ENCODE assay signal across 21 cellular contexts in the genomic region with DNA sequence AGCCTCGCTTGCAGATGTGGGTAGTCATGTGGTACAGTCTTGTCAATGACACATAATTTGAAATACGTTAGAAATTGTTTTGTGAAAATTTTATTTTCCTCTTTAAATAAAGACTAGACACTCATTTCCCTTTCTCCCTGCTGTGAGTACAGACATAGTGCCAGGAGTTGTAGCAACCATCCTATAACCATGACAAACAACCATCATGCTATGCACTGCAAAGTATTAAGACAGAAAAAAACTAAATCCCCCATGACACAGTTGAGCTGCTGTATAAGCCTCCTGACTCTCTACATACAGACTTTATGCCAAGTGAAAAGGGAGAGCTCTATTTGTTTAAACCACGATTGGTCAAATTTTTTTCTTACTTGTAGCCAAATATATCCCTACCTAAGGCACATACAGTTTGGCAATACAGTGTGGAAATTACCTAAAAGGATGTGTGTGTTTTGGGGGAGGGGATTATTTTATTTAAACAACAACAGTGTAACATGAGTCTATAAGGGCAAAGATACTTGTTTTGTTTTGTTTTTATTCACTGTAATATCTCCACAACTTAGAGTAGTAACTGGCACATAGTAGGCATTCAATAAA. TPM values are rescaled to one million over a fixed set of nuclear protein-coding genes. Genes with fewer than 3 reads are reported as not detected.
DNase-seq lines count a peak whose midpoint lies in the region; ATAC-seq, FAIRE-seq and TF ChIP-seq lines count a peak whose summit lies in the region.
"Had no signal": no experiment of that assay in that cellular context is flagged by ENCODE, and none has a peak within 500 bp of the region (broad histone marks: within the 10 kb centered on the region; RNA-seq: fewer than 3 reads in every experiment).

No MANE protein-coding gene starts in this region.

- no peaks in the 10 kb centered on the region for H3K4me1 ChIP-seq in liver (ENCODE audit: control insufficient read depth in 4 of 4, insufficient read depth in 4 of 4, low read length in 3 of 4)
- H3K4me1 ChIP-seq in right cardiac atrium (ENCODE audit: control insufficient read depth, insufficient read depth, low read length), result peaks cover 2% of the 10 kb centered on the region

- intact Hi-C loops in right cardiac atrium (cut with DNase I), result loop anchor here in 2 of 4 donors (10.0 kb wide), 1 partner anchor 478 kb away; the partner anchor contains the start of gene PHLDA1 (in 2 of the 2)
- intact Hi-C loops in lower leg skin (cut with DNase I; ENCODE audit: low total_unique reads), result loop anchor here (10.0 kb wide), 1 partner anchor 478 kb away; the partner anchor contains the start of gene PHLDA1

- H3K9me3 ChIP-seq in liver (ENCODE audit: control insufficient read depth in 4 of 4, low read length in 3 of 4) (no peaks in the 10 kb centered on the region), right cardiac atrium (ENCODE audit: control insufficient read depth, low read length) (no peaks in the 10 kb centered on the region)
- H3K9me3 ChIP-seq: mucosa of descending colon, tibial artery had no signal

- no peaks in the 10 kb centered on the region for H3K36me3 ChIP-seq in liver (ENCODE audit: control insufficient read depth in 4 of 4, insufficient read depth in 3 of 4, low read depth in 1 of 4, low read length in 3 of 4)
- H3K36me3 ChIP-seq: tibial artery had no signal

- DNase-seq in AG09309 (ENCODE audit: low read depth) (peak; percentile 1), H54 (ENCODE audit: insufficient read length, low spot score) (no peak), amniotic epithelial cell (ENCODE audit: low read depth) (peak; percentile 21), right cardiac atrium (no peak), DMS 273 (lab: John Stamatoyannopoulos, UW; ENCODE audit: unreplicated experiment) (no peak), lower leg skin (ENCODE audit: low spot score in 2 of 2) (no peak)
- DNase-seq: activated gamma-delta T cell; amniotic stem cell; central memory CD4-positive, alpha-beta T cell; EL; erythroblast; HCEC 1CT; left colon; mucosa of descending colon; NCI-H1436 treated with DMSO at 0.1 percent for 48 hours; NK-92 treated with Interleukin-12 subunit alpha and Interleukin-12 subunit beta, amount 100 ng/mL, for 24 hours; stimulated activated naive CD4-positive, alpha-beta T cell treated with Interleukin-2 at 50 U/mL for 16 hours; tibial artery had no signal

- TF ChIP-seq POLR2A in H54 (IDR thresholded peaks at IDR 0.05; ENCODE audit: low read depth, low read length) (no peak), lower leg skin (IDR thresholded peaks at IDR 0.05) (no peak)

- TF ChIP-seq CTCF in AG09309 (IDR thresholded peaks at IDR 0.05; ENCODE audit: control insufficient read depth, insufficient read depth, low read depth, low read length, missing control alignments) (no peak), liver (IDR thresholded peaks at IDR 0.05; ENCODE audit: low read depth, low read length, missing input control) (no peak), lower leg skin (IDR thresholded peaks at IDR 0.05) (no peak)

- 63% methylated on average over 3 of the region's 3 CpGs for WGBS in liver
- WGBS in right cardiac atrium, result 51% methylated on average over 3 of the region's 3 CpGs
- 57 to 59% methylated on average over 3 of the region's 3 CpGs for WGBS in lower leg skin, 2 donors

- peak in 1 of 2 donors; percentile 18 for TF ChIP-seq RAD21 in liver (IDR thresholded peaks at IDR 0.05)

- no peak overlapping the region for H3K9ac ChIP-seq in liver (ENCODE audit: low read depth in 1 of 2, low read length in 2 of 2)

- H3K27me3 ChIP-seq in liver (ENCODE audit: control insufficient read depth in 4 of 4, insufficient read depth in 4 of 4, low read length in 3 of 4), result no peaks in the 10 kb centered on the region
- no peaks in the 10 kb centered on the region for H3K27me3 ChIP-seq in right cardiac atrium (ENCODE audit: control insufficient read depth, insufficient read depth)
- H3K27me3 ChIP-seq: tibial artery had no signal

- peak; percentile 83 for FAIRE-seq in H54 (lab: Jason Lieb, UNC)
- FAIRE-seq: HTR-8/SVneo had no signal

- no peak overlapping the region for H3K27ac ChIP-seq in liver (ENCODE audit: low read depth in 1 of 2, low read length in 2 of 2)
- no peak overlapping the region for H3K27ac ChIP-seq in right cardiac atrium (ENCODE audit: low read length)
- H3K27ac ChIP-seq: tibial artery had no signal

- ATAC-seq in right cardiac atrium, result no peak
- ATAC-seq: left colon, mucosa of descending colon, SK-N-SH treated with all-trans-retinoic acid at 6 μM for 48 hours had no signal

- H3K4me3 ChIP-seq in AG09309 (ENCODE audit: control insufficient read depth, low read depth, low read length), result no peak overlapping the region
- H3K4me3 ChIP-seq in liver (ENCODE audit: low read depth in 1 of 3, low read length in 3 of 3), result no peak overlapping the region
- no peak overlapping the region for H3K4me3 ChIP-seq in right cardiac atrium (ENCODE audit: low read length)
- H3K4me3 ChIP-seq in lower leg skin (ENCODE audit: low read depth, poor library complexity, severe bottlenecking), result no peak overlapping the region
- H3K4me3 ChIP-seq: mucosa of descending colon, tibial artery had no signal

TF ChIP-seq in liver, 16 proteins besides CTCF, POLR2A, EP300 and RAD21:
- TF ChIP-seq ATF3 (IDR thresholded peaks at IDR 0.05), result no peak
- peak; percentile 18 to 26 for TF ChIP-seq HNF4A (conservative IDR thresholded peaks at IDR 0.05)
- TF ChIP-seq SP1 (IDR thresholded peaks at IDR 0.05), result peak; percentile 24

RNA-seq across cellular contexts. Expression of gene KRR1, which starts 45.0 kb away (rescaled TPM):
- total RNA-seq in liver (10 to 100 TPM in 1 of 2 donors, 1 to 10 TPM in 1; 9.9 to 19.8 TPM), right cardiac atrium (10 to 100 TPM; 30.6 to 38.2 (median 33.3) TPM), lower leg skin (10 to 100 TPM; 21.3 to 52.3 (median 32.0) TPM)
- polyA plus RNA-seq in liver (10 to 100 TPM; 10.5 to 19.3 TPM), right cardiac atrium (7.3 TPM)

Comparison
In these comparisons a context has a peak if more than half of its experiments do, and no peak if none do; other contexts are left out.
1. DNase-seq: peak in AG09309 (single experiment) and amniotic epithelial cell (single experiment); none in H54 (single experiment), right cardiac atrium (0 of 3), DMS 273 (single experiment) and lower leg skin (0 of 2).